1 cellular context compared by ENCODE assay signal in genomic region chr12:120965534-120966091, GRCh38.
A peak's percentile ranks its signal among the peaks of the same experiment; 100 is the strongest.
TF ChIP-seq lines count a peak whose summit lies in the region.

No MANE protein-coding gene starts in this region.

TF ChIP-seq in HepG2, 621 proteins besides CTCF, POLR2A, EP300 and RAD21 (continued from another document and continues in another):
- 0 out of 2 replicates have a peak, but pooled peaks have one; percentile 44 for TF ChIP-seq ZNF503 (CRISPR knock-in tag; IDR thresholded peaks at IDR 0.05)
- TF ChIP-seq ZNF781 (CRISPR knock-in tag; IDR thresholded peaks at IDR 0.05; ENCODE audit: borderline replicate concordance, not compliant biosample characterization), result no peak
- TF ChIP-seq AKAP8 (CRISPR knock-in tag; IDR thresholded peaks at IDR 0.05), result peak; percentile 61; the same call in 1 of the 2 replicates
- no peak for TF ChIP-seq NFYC (CRISPR knock-in tag; IDR thresholded peaks at IDR 0.05)
- peak; percentile 30; the same call in 1 of the 2 replicates for TF ChIP-seq MAF1 (CRISPR knock-in tag; IDR thresholded peaks at IDR 0.05; ENCODE audit: borderline replicate concordance)
- no peak for TF ChIP-seq ZNF598 (CRISPR knock-in tag; IDR thresholded peaks at IDR 0.05; ENCODE audit: borderline replicate concordance)
- no peak for TF ChIP-seq NFE2L1 (CRISPR knock-in tag; IDR thresholded peaks at IDR 0.05; ENCODE audit: borderline replicate concordance)
- no peak for TF ChIP-seq ZKSCAN5 (CRISPR knock-in tag; IDR thresholded peaks at IDR 0.05)
- no peak for TF ChIP-seq TIGD3 (CRISPR knock-in tag; IDR thresholded peaks at IDR 0.05; ENCODE audit: borderline replicate concordance)
- TF ChIP-seq ZBTB10 (CRISPR knock-in tag; IDR thresholded peaks at IDR 0.05; ENCODE audit: borderline replicate concordance), result no peak
- TF ChIP-seq ZSCAN12 (CRISPR knock-in tag; IDR thresholded peaks at IDR 0.05), result no peak
- no peak for TF ChIP-seq E2F5 (CRISPR knock-in tag; conservative IDR thresholded peaks at IDR 0.05)
- TF ChIP-seq ZNF678 (CRISPR knock-in tag; IDR thresholded peaks at IDR 0.05), result no peak
- 0 out of 2 replicates have a peak, but pooled peaks have one; percentile 23 for TF ChIP-seq FOXO1 (CRISPR knock-in tag; IDR thresholded peaks at IDR 0.05)
- peak; percentile 16; the same call in 1 of the 2 replicates for TF ChIP-seq SAFB2 (CRISPR knock-in tag; IDR thresholded peaks at IDR 0.05; ENCODE audit: borderline replicate concordance, low read depth)
- TF ChIP-seq NCOA5 (CRISPR knock-in tag; IDR thresholded peaks at IDR 0.05), result 0 out of 2 replicates have a peak, but pooled peaks have one; percentile 44
- 0 out of 2 replicates have a peak, but pooled peaks have one; percentile 36 for TF ChIP-seq EED (CRISPR knock-in tag; IDR thresholded peaks at IDR 0.05)
- TF ChIP-seq HNRNPLL (IDR thresholded peaks at IDR 0.05; ENCODE audit: low read depth, low read length, poor library complexity, severe bottlenecking), result no peak
- 0 out of 2 replicates have a peak, but pooled peaks have one; percentile 31 for TF ChIP-seq MZF1 (CRISPR knock-in tag; IDR thresholded peaks at IDR 0.05; ENCODE audit: borderline replicate concordance)
- TF ChIP-seq SRSF4 (IDR thresholded peaks at IDR 0.05; ENCODE audit: low read depth, low read length, poor library complexity, severe bottlenecking), result no peak
- no peak for TF ChIP-seq ZSCAN9 (CRISPR knock-in tag; IDR thresholded peaks at IDR 0.05; ENCODE audit: borderline replicate concordance)
- TF ChIP-seq POLR2G (IDR thresholded peaks at IDR 0.05; ENCODE audit: low read depth, low read length), result peak; percentile 61
- TF ChIP-seq CREM (IDR thresholded peaks at IDR 0.05), result no peak
- TF ChIP-seq CREM (CRISPR knock-in tag; IDR thresholded peaks at IDR 0.05), result no peak
- 0 out of 2 replicates have a peak, but pooled peaks have one; percentile 5 for TF ChIP-seq ZGPAT (CRISPR knock-in tag; IDR thresholded peaks at IDR 0.05)
- TF ChIP-seq ARNT (IDR thresholded peaks at IDR 0.05), result no peak
- TF ChIP-seq REPIN1 (CRISPR knock-in tag; IDR thresholded peaks at IDR 0.05; ENCODE audit: borderline replicate concordance, low read depth), result 0 out of 2 replicates have a peak, but pooled peaks have one; percentile 32
- no peak for TF ChIP-seq ZNF512B (CRISPR knock-in tag; IDR thresholded peaks at IDR 0.05; ENCODE audit: borderline replicate concordance)
- peak; percentile 24; the same call in 1 of the 2 replicates for TF ChIP-seq ARNT2 (CRISPR knock-in tag; IDR thresholded peaks at IDR 0.05; ENCODE audit: low read depth)
- peak; percentile 65; the same call in 1 of the 2 replicates for TF ChIP-seq ZNF326 (CRISPR knock-in tag; IDR thresholded peaks at IDR 0.05; ENCODE audit: borderline replicate concordance)
- TF ChIP-seq POLR2AphosphoS5 (IDR thresholded peaks at IDR 0.05; ENCODE audit: low read depth, low read length), result peak; percentile 45; the same call in 1 of the 2 replicates
- TF ChIP-seq SRSF9 (IDR thresholded peaks at IDR 0.05; ENCODE audit: borderline replicate concordance, insufficient read depth, low read depth, low read length, poor library complexity, severe bottlenecking), result no peak
- TF ChIP-seq FLYWCH1 (CRISPR knock-in tag; IDR thresholded peaks at IDR 0.05), result no peak
- TF ChIP-seq SOX13 (IDR thresholded peaks at IDR 0.05), result no peak
- peak in 1 of 2 experiments; percentile 36; a peak in 1 of 4 replicates for TF ChIP-seq SOX13 (CRISPR knock-in tag; conservative IDR thresholded peaks at IDR 0.05 in 1 of 2, IDR thresholded peaks at IDR 0.05 in 1 of 2)
- no peak for TF ChIP-seq ZNF230 (CRISPR knock-in tag; IDR thresholded peaks at IDR 0.05)
- no peak for TF ChIP-seq KMT2B (CRISPR knock-in tag; IDR thresholded peaks at IDR 0.05)
- TF ChIP-seq FIP1L1 (IDR thresholded peaks at IDR 0.05; ENCODE audit: borderline replicate concordance, insufficient read depth, low read depth, low read length), result no peak
- TF ChIP-seq THAP11 (CRISPR knock-in tag; IDR thresholded peaks at IDR 0.05), result peak; percentile 28; the same call in 1 of the 2 replicates
- TF ChIP-seq ZNF746 (CRISPR knock-in tag; IDR thresholded peaks at IDR 0.05), result 0 out of 2 replicates have a peak, but pooled peaks have one; percentile 21
- no peak for TF ChIP-seq GRHL1 (CRISPR knock-in tag; conservative IDR thresholded peaks at IDR 0.05)
- no peak for TF ChIP-seq MEIS2 (CRISPR knock-in tag; IDR thresholded peaks at IDR 0.05)
- TF ChIP-seq ATF4 (CRISPR knock-in tag; IDR thresholded peaks at IDR 0.05), result 0 out of 4 replicates have a peak, but pooled peaks of 1 of the 2 experiments have one; percentile 5
- TF ChIP-seq XBP1 (CRISPR knock-in tag; IDR thresholded peaks at IDR 0.05), result 0 out of 2 replicates have a peak, but pooled peaks have one; percentile 34
- TF ChIP-seq ZNF652 (CRISPR knock-in tag; IDR thresholded peaks at IDR 0.05; ENCODE audit: borderline replicate concordance, low read depth), result no peak
- TF ChIP-seq ZNF816 (CRISPR knock-in tag; IDR thresholded peaks at IDR 0.05; ENCODE audit: borderline replicate concordance), result no peak
- TF ChIP-seq NFE2L2 (IDR thresholded peaks at IDR 0.05; ENCODE audit: low read length), result no peak
- TF ChIP-seq SALL2 (CRISPR knock-in tag; IDR thresholded peaks at IDR 0.05), result peak; percentile 64; the same call in 1 of the 2 replicates
- 0 out of 2 replicates have a peak, but pooled peaks have one; percentile 9 for TF ChIP-seq ZNF33A (CRISPR knock-in tag; IDR thresholded peaks at IDR 0.05; ENCODE audit: borderline replicate concordance)
- no peak for TF ChIP-seq MAZ (IDR thresholded peaks at IDR 0.05; ENCODE audit: borderline replicate concordance, low read depth, low read length)
- no peak for TF ChIP-seq MAZ (CRISPR knock-in tag; IDR thresholded peaks at IDR 0.05; ENCODE audit: low read depth)
- no peak for TF ChIP-seq NFIB (CRISPR knock-in tag; IDR thresholded peaks at IDR 0.05; ENCODE audit: borderline replicate concordance)
- no peak for TF ChIP-seq ZKSCAN1 (IDR thresholded peaks at IDR 0.05; ENCODE audit: low read length)
- no peak for TF ChIP-seq IKZF5 (CRISPR knock-in tag; IDR thresholded peaks at IDR 0.05)
